ENCODE assay signal across 8 cellular contexts in genomic region chr9:113468-114266, GRCh38. TPM values are rescaled to one million over a fixed set of nuclear protein-coding genes. Genes with fewer than 3 reads are reported as not detected.
DNase-seq lines count a peak whose midpoint lies in the region; ATAC-seq, FAIRE-seq and TF ChIP-seq lines count a peak whose summit lies in the region.
"Not testable (repeated sequence)": the region's sequence is repeated elsewhere in the genome, so short reads cannot be mapped to it uniquely, and the experiment has no call there.

No MANE protein-coding gene starts in this region.

- H3K36me3 Mint-ChIP-seq in CD4-positive, CD25-positive, alpha-beta regulatory T cell: not testable (repeated sequence)

- not testable (repeated sequence) for H3K9ac ChIP-seq in GM12878 (ENCODE audit: control insufficient read depth, insufficient read depth, low read length)

- 13% methylated on average over 88 of the region's 111 CpGs for WGBS in GM12878 (ENCODE audit: insufficient coverage, insufficient replicate concordance, low lambda C conversion rate, missing lambda C conversion rate)

- H3K9me3 ChIP-seq in CD4-positive, CD25-positive, alpha-beta regulatory T cell (ENCODE audit: control insufficient read depth in 2 of 2, low read length in 2 of 2); WERI-Rb-1 (ENCODE audit: severe bottlenecking); GM12878 (replicated peaks; ENCODE audit: control insufficient read depth, insufficient read depth, low read length); mononuclear cell (ENCODE audit: low read depth, low read length): not testable (repeated sequence)

- H3K27ac Mint-ChIP-seq in CD4-positive, CD25-positive, alpha-beta regulatory T cell: not testable (repeated sequence)

- H3K27me3 Mint-ChIP-seq in CD4-positive, CD25-positive, alpha-beta regulatory T cell: peaks cover 58% of the 10 kb centered on the region

- DNase-seq in CD4-positive, CD25-positive, alpha-beta regulatory T cell: peak in 1 of 3 donors; percentile 40
- DNase-seq in HL-60 (ENCODE audit: low read depth in 1 of 2, low spot score in 1 of 2) (peak; percentile 13 to 64), WERI-Rb-1 (peak; percentile 70), glomerular visceral epithelial cell (ENCODE audit: extremely low spot score) (peak; percentile 7)
- DNase-seq in GM12878 (ENCODE audit: low read depth, low spot score): not testable (repeated sequence)
- DNase-seq in stimulated activated CD4-positive, alpha-beta T cell treated with anti-CD3 and anti-CD28 coated beads, Interleukin-12 subunit alpha, Interleukin-12 subunit beta, amount 100 ng/mL, for 4 hours: peak; percentile 22

- peak overlapping the region; percentile 71 for H3K4me2 ChIP-seq in GM12878 (ENCODE audit: control insufficient read depth, insufficient read depth)

- peak; percentile 40 to 48 for ATAC-seq in CD4-positive, CD25-positive, alpha-beta regulatory T cell (ENCODE audit: low read depth in 2 of 2)
- ATAC-seq in GM19463 (IDR thresholded peaks at IDR 0.05; ENCODE audit: unreplicated experiment) (peak; percentile 62), GM12878 (peak; percentile 87)

- not testable (repeated sequence) for TF ChIP-seq EP300 in GM12878 (IDR thresholded peaks at IDR 0.05; ENCODE audit: borderline replicate concordance in 1 of 2, control insufficient read depth in 1 of 2, low read depth in 2 of 2, low read length in 2 of 2)

- in situ Hi-C loops in GM12878 (cut with MboI): not testable (repeated sequence)

- CTCF ChIA-PET in GM12878 (lab: Yijun Ruan, JAX): not testable (repeated sequence)

- not testable (repeated sequence) for BruUV-seq in GM12878 (replicated peaks; lab: Mats Ljungman, UMichigan)

- H3K4me3 Mint-ChIP-seq in CD4-positive, CD25-positive, alpha-beta regulatory T cell: peak overlapping the region in 2 of 4 donors; percentile 70 to 74

- POLR2A ChIA-PET in GM12878 (lab: Charles Lee): not testable (repeated sequence)

- H3K36me3 ChIP-seq in CD4-positive, CD25-positive, alpha-beta regulatory T cell (ENCODE audit: control insufficient read depth, insufficient read depth, low read length); WERI-Rb-1; GM12878 (ENCODE audit: control insufficient read depth in 2 of 2, insufficient read depth in 2 of 2, low read length in 1 of 2): not testable (repeated sequence)

- H3K4me3 ChIP-seq in CD4-positive, CD25-positive, alpha-beta regulatory T cell (ENCODE audit: low read depth, low read length): not testable (repeated sequence)
- H3K4me3 ChIP-seq in HL-60 (replicated peaks; ENCODE audit: insufficient read depth, low read length): peak overlapping the region; percentile 64
- H3K4me3 ChIP-seq in WERI-Rb-1 (ENCODE audit: low read depth, low read length): peak overlapping the region; percentile 67
- H3K4me3 ChIP-seq in GM12878: peak overlapping the region; percentile 70
- H3K4me3 ChIP-seq in mononuclear cell (ENCODE audit: low read length): peak overlapping the region; percentile 22

- H3K27me3 ChIP-seq in CD4-positive, CD25-positive, alpha-beta regulatory T cell (ENCODE audit: control insufficient read depth, insufficient read depth, low read length): peaks cover 14% of the 10 kb centered on the region
- H3K27me3 ChIP-seq in HL-60 (ENCODE audit: insufficient read depth, poor library complexity, severe bottlenecking) (peaks cover 14% of the 10 kb centered on the region), mononuclear cell (ENCODE audit: insufficient read depth, low read length) (peaks cover 55% of the 10 kb centered on the region)
- not testable (repeated sequence) for H3K27me3 ChIP-seq in WERI-Rb-1 (ENCODE audit: insufficient read depth, low read depth, severe bottlenecking); GM12878 (replicated peaks in 1 of 2; ENCODE audit: control insufficient read depth in 2 of 2, insufficient read depth in 2 of 2, low read length in 1 of 2)

- not testable (repeated sequence) for TF ChIP-seq RAD21 in GM12878 (IDR thresholded peaks at IDR 0.05; ENCODE audit: insufficient read depth, low read depth, low read length)

- SMC1A ChIA-PET in GM12878 (lab: Charles Lee; ENCODE audit: uncharacterized antibody, unreplicated experiment): not testable (repeated sequence)

- H3K4me1 Mint-ChIP-seq in CD4-positive, CD25-positive, alpha-beta regulatory T cell: peaks cover 5 to 27% (median 15%) of the 10 kb centered on the region in 4 donors

- RAD21 ChIA-PET in GM12878 (lab: Charles Lee; ENCODE audit: unreplicated experiment): not testable (repeated sequence)

- not testable (repeated sequence) for H3K27ac ChIP-seq in CD4-positive, CD25-positive, alpha-beta regulatory T cell (ENCODE audit: insufficient read depth, low read length, poor library complexity, severe bottlenecking); GM12878 (ENCODE audit: control insufficient read depth, insufficient read depth)
- H3K27ac ChIP-seq in HL-60 (replicated peaks) (peak overlapping the region; percentile 71), WERI-Rb-1 (peak overlapping the region; percentile 69)

- peak overlapping the region; percentile 55; the same call in 1 of the 2 replicates for H2AFZ ChIP-seq in GM12878 (ENCODE audit: control insufficient read depth, low read depth, low read length)

- TF ChIP-seq CTCF in HL-60 (IDR thresholded peaks at IDR 0.05; ENCODE audit: insufficient read depth, low read length); WERI-Rb-1 (IDR thresholded peaks at IDR 0.05; ENCODE audit: low read depth, low read length); GM12878 (IDR thresholded peaks at IDR 0.05 in 2 of 3, conservative IDR thresholded peaks at IDR 0.05 in 1 of 3; ENCODE audit: control insufficient read depth in 2 of 3, extremely low read depth in 1 of 3, insufficient read depth in 1 of 3, low read depth in 3 of 3, low read length in 3 of 3): not testable (repeated sequence)

- H3K9me3 Mint-ChIP-seq in CD4-positive, CD25-positive, alpha-beta regulatory T cell: not testable (repeated sequence)

- not testable (repeated sequence) for TF ChIP-seq POLR2A in GM12878 (IDR thresholded peaks at IDR 0.05; ENCODE audit: low read depth, low read length)

- H3K79me2 ChIP-seq in GM12878 (ENCODE audit: control insufficient read depth, insufficient read depth, low read length): not testable (repeated sequence)

- intact Hi-C loops in GM12878 (cut with micrococcal nuclease; ENCODE audit: unreplicated experiment): not testable (repeated sequence)

- not testable (repeated sequence) for FAIRE-seq in GM12878 (lab: Jason Lieb, UNC)

- not testable (repeated sequence) for H4K20me1 ChIP-seq in GM12878 (ENCODE audit: control insufficient read depth, insufficient read depth)

- peaks cover 20% of the 10 kb centered on the region for H3K4me1 ChIP-seq in CD4-positive, CD25-positive, alpha-beta regulatory T cell (ENCODE audit: control insufficient read depth, insufficient read depth, low read length, poor library complexity, severe bottlenecking)
- not testable (repeated sequence) for H3K4me1 ChIP-seq in GM12878 (ENCODE audit: control insufficient read depth, insufficient read depth, low read length)
- H3K4me1 ChIP-seq in mononuclear cell (ENCODE audit: insufficient read depth, low read length): peaks cover 32% of the 10 kb centered on the region

TF ChIP-seq in GM12878, 131 proteins besides CTCF, POLR2A, EP300 and RAD21:
- TF ChIP-seq IKZF1 (conservative IDR thresholded peaks at IDR 0.05): peak; percentile 38; the same call in 1 of the 2 replicates
- peak; percentile 61; the same call in 1 of the 2 replicates for TF ChIP-seq GATAD2B (conservative IDR thresholded peaks at IDR 0.05; ENCODE audit: low read depth)
- peak; percentile 95 for TF ChIP-seq SUZ12 (IDR thresholded peaks at IDR 0.05; ENCODE audit: unreplicated experiment)
- TF ChIP-seq LARP7 (IDR thresholded peaks at IDR 0.05): 0 out of 2 replicates have a peak, but pooled peaks have one; percentile 30

RNA-seq across cellular contexts. Expression of gene FOXD4, which starts 4.5 kb away (rescaled TPM):
- total RNA-seq in CD4-positive, CD25-positive, alpha-beta regulatory T cell: 0.32 TPM
- polyA plus RNA-seq in CD4-positive, CD25-positive, alpha-beta regulatory T cell: not detected
- total RNA-seq in GM12878 (2013; cell fraction: nucleolus; rRNA removed): 1.7 and 2.0 TPM in 2 replicates
- total RNA-seq in GM12878 (2014; rRNA removed) (0.34 and 0.54 TPM in 2 replicates), GM12878 (2014; rRNA removed; fragmentation: Illumina TruSeq; extraction: Trizol) (0.09 and 0.14 TPM in 2 replicates), GM12878 (2021) (0.24 TPM in 1 of 2 replicates, not detected in the other), mononuclear cell (not detected)
- not detected for polyA plus RNA-seq in GM12878 (2011; ENCODE audit: low read depth)
- polyA plus RNA-seq in GM12878 (2011; rRNA removed) (0.22 and 0.26 TPM in 2 replicates), GM12878 (2014; fragmentation: Illumina TruSeq; extraction: Trizol) (0.13 TPM in 1 of 2 replicates, not detected in the other), GM12878 (2014; fragmentation: Nextera tagmentation; extraction: Ambion mirVana) (not detected), GM12878 (2014; rRNA removed) (0.10 and 0.26 TPM in 2 replicates), GM12878 (2016; fragmentation: Nextera tagmentation; extraction: Ambion mirVana) (under 1 TPM in 1 of 2 experiments, not detected in 1; 0.13 TPM)
- 0.21 and 0.37 TPM in 2 replicates for polyA plus RNA-seq in GM12878 (2011; cell fraction: cytosol; rRNA removed)
- polyA plus RNA-seq in GM12878 (2011; cell fraction: nucleus; rRNA removed): 1.4 and 1.6 TPM in 2 replicates
- polyA plus RNA-seq in GM12878 (2012): not detected in 2 replicates
- 0.44 and 0.62 TPM in 2 replicates for polyA minus RNA-seq in GM12878 (2011; rRNA and poly(A)+ RNA removed)
- not detected in 2 replicates for polyA minus RNA-seq in GM12878 (2011; cell fraction: cytosol; rRNA and poly(A)+ RNA removed)
- 1.2 and 2.6 TPM in 2 replicates for polyA minus RNA-seq in GM12878 (2011; cell fraction: nucleus; rRNA and poly(A)+ RNA removed)
